17 cellular contexts compared by ENCODE assay signal in the genomic region with DNA sequence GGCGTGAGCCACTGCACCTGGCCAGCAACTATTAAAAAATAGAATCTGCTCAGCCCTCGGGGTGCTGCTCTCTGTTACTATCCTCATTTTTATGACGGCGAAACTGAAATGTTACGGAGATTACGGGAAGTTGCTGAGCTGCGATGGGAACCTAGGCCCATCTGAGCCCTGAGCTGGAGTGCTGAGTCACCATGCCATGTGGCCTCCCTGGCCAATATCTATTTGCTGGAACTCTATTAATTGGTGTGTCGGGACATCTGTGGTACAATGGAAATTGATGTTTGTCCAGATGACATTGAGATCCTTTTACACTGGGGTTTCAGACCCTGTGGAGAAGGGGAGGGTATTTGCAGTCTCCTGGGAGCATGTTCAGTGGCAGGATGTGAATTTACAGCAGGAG. TPM values are rescaled to one million over a fixed set of nuclear protein-coding genes. Genes with fewer than 3 reads are reported as not detected.
"Had no signal": no experiment of that assay in that cellular context is flagged by ENCODE, and none has a peak within 500 bp of the region (broad histone marks: within the 10 kb centered on the region; RNA-seq: fewer than 3 reads in every experiment).

No MANE protein-coding gene starts in this region.

- H3K9me3 Mint-ChIP-seq: activated T-helper 17 cell treated with anti-CD3 and anti-CD28 coated beads, Interleukin-2, amount 50 U/mL, for 72 hours; central memory CD8-positive, alpha-beta T cell; effector memory CD8-positive, alpha-beta T cell had no signal

- H3K4me1 Mint-ChIP-seq: activated T-helper 17 cell treated with anti-CD3 and anti-CD28 coated beads, Interleukin-2, amount 50 U/mL, for 72 hours; central memory CD8-positive, alpha-beta T cell had no signal

- H3K4me2 ChIP-seq: hepatocyte had no signal

- DNase-seq: activated CD4-positive, alpha-beta T cell treated with anti-CD3 and anti-CD28 coated beads, Interleukin-2, amount 50 U/mL, for 1 hour; activated naive CD4-positive, alpha-beta T cell treated with anti-CD3 and anti-CD28 coated beads, Interleukin-2, amount 50 U/mL, for 16 hours; activated T-cell treated with anti-CD3 and anti-CD28 coated beads for 4 hours; adrenal gland; body of pancreas; effector memory CD8-positive, alpha-beta T cell; left ventricle myocardium superior; mesenchymal stem cell; pancreas; stomach had no signal

- H3K4me3 Mint-ChIP-seq: activated T-helper 17 cell treated with anti-CD3 and anti-CD28 coated beads, Interleukin-2, amount 50 U/mL, for 72 hours; central memory CD8-positive, alpha-beta T cell; effector memory CD8-positive, alpha-beta T cell had no signal

- H3K27ac Mint-ChIP-seq: activated T-helper 17 cell treated with anti-CD3 and anti-CD28 coated beads, Interleukin-2, amount 50 U/mL, for 72 hours; effector memory CD8-positive, alpha-beta T cell had no signal

- H2AFZ ChIP-seq: hepatocyte had no signal

- H3K4me1 ChIP-seq: adrenal gland, body of pancreas, gastroesophageal sphincter, pancreas, stomach had no signal

- H3K36me3 ChIP-seq: adrenal gland, gastroesophageal sphincter, pancreas, stomach, thoracic aorta had no signal

- H3K27ac ChIP-seq: adrenal gland, body of pancreas, gastroesophageal sphincter, hepatocyte, pancreas, stomach, thoracic aorta had no signal

- H3K9me3 ChIP-seq: adrenal gland, body of pancreas, gastroesophageal sphincter, pancreas, stomach, thoracic aorta had no signal

- H3K79me2 ChIP-seq: hepatocyte had no signal

- H3K4me3 ChIP-seq: adrenal gland, body of pancreas, gastroesophageal sphincter, hepatocyte, pancreas, stomach, thoracic aorta had no signal

- ATAC-seq: activated T-helper 17 cell treated with anti-CD3 and anti-CD28 coated beads, Interleukin-2, amount 50 U/mL, for 72 hours; body of pancreas; effector memory CD8-positive, alpha-beta T cell; gastroesophageal sphincter; left ventricle myocardium superior; pancreas had no signal

- H3K27me3 ChIP-seq: adrenal gland, pancreas had no signal

- FAIRE-seq: pancreas had no signal

RNA-seq across cellular contexts. Expression of a gene that starts 8.1 kb away (rescaled TPM):
- total RNA-seq: body of pancreas, epithelial cell of proximal tubule, gastroesophageal sphincter, hepatocyte, left ventricle myocardium superior, skeletal muscle tissue, stomach, thoracic aorta had no signal
- polyA plus RNA-seq: hepatocyte had no signal
